8 cellular contexts compared by ENCODE assay signal in the genomic region with DNA sequence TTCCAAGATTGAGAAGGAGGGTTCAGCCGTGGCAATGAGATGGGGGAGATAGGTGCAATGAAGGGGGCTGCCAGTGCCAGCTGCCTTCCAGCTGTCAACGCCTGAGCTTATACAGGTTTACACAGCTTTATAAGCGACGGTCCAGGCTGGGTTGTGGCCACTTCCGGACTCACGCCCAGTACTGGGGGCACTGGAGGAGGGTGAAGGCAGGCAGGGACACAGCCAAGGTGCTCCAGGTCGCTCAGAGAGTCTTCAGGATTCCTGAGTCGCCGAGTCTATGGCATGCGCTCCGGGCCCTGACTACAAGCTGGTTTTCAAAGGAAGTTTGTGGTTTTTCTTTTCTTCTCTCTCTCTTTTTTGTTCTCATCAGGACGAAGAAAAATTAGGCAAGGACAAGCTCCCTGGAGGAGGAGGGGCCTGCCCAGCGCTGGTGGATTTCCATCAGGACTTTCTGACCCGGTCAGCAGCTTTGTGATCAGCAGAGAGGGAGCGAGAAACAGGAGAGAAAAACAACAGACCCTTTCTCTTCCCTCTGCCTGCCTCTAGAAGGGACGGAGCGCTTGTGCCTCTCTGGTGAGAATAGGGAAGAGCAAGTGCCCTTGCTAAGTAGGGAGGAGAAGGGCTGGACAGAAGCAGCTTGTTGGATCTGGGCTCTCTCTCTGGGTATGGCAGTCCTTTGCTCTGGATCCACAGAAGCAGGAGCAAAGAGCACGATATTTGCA. TPM values are rescaled to one million over a fixed set of nuclear protein-coding genes. Genes with fewer than 3 reads are reported as not detected.
DNase-seq lines count a peak whose midpoint lies in the region; ATAC-seq and TF ChIP-seq lines count a peak whose summit lies in the region.

A gene with protein sequence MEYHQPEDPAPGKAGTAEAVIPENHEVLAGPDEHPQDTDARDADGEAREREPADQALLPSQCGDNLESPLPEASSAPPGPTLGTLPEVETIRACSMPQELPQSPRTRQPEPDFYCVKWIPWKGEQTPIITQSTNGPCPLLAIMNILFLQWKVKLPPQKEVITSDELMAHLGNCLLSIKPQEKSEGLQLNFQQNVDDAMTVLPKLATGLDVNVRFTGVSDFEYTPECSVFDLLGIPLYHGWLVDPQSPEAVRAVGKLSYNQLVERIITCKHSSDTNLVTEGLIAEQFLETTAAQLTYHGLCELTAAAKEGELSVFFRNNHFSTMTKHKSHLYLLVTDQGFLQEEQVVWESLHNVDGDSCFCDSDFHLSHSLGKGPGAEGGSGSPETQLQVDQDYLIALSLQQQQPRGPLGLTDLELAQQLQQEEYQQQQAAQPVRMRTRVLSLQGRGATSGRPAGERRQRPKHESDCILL (minus strand): TSS at position 572 of the 722 bp plus-strand sequence. CDS start 4,285 bp downstream, outside the sequence.

- H3K9ac ChIP-seq in SK-N-MC (ENCODE audit: insufficient read length) = peak within 1 kb of the TSS; percentile 85

- CTCF ChIA-PET in MCF 10A (lab: Yijun Ruan, JAX) = interaction anchor here (0.6 to 3.7 kb wide), 40 partner anchors 11 to 751 kb away, joined by 3 to 113 read pairs (median 4); a partner anchor contains a TSS

- H3K27me3 Mint-ChIP-seq in MCF 10A (ENCODE audit: insufficient read depth, unreplicated experiment) = no peaks in the 10 kb centered on the region

- 0 out of 2 replicates have a peak, but pooled peaks cover 4% of the 10 kb centered on the region for H3K36me3 ChIP-seq in SK-N-MC (ENCODE audit: insufficient read depth, low read length)

- H3K4me3 ChIP-seq in NB4 (ENCODE audit: low read depth, low read length) = peak within 1 kb of the TSS; percentile 68
- H3K4me3 ChIP-seq in SK-N-MC = peak within 1 kb of the TSS; percentile 94

- POLR2A ChIA-PET in MCF 10A (lab: Yijun Ruan, JAX) = interaction anchor here (0.6 to 3.7 kb wide), 62 partner anchors 10 to 1119 kb away, joined by 3 to 61 read pairs (median 4); a partner anchor contains a TSS

- H3K9me3 Mint-ChIP-seq in MCF 10A (ENCODE audit: unreplicated experiment) = no peaks in the 10 kb centered on the region

- peak; percentile 47 for ATAC-seq in GM18511 (IDR thresholded peaks at IDR 0.05; ENCODE audit: unreplicated experiment)
- no peak for ATAC-seq in HG02623 (IDR thresholded peaks at IDR 0.05; ENCODE audit: unreplicated experiment)

- H3K27ac Mint-ChIP-seq in MCF 10A (ENCODE audit: low read depth, unreplicated experiment) = peak within 1 kb of the TSS; percentile 99

- intact Hi-C loops in MCF 10A (cut with micrococcal nuclease) = loop anchor here (1.0 to 5.0 kb wide), 3 partner anchors 27 to 444 kb away; a partner anchor contains a TSS

- peaks cover 43% of the 10 kb centered on the region for H3K4me1 Mint-ChIP-seq in MCF 10A (ENCODE audit: insufficient read depth, unreplicated experiment)

- H3K4me3 Mint-ChIP-seq in MCF 10A (ENCODE audit: unreplicated experiment) = peak within 1 kb of the TSS; percentile 94

- no peaks in the 10 kb centered on the region for H3K9me3 ChIP-seq in SK-N-MC (ENCODE audit: low read depth, low read length)

- H3K27ac ChIP-seq in SK-N-MC = peak within 1 kb of the TSS; percentile 84

- H3K36me3 Mint-ChIP-seq in MCF 10A (ENCODE audit: insufficient read depth, unreplicated experiment) = peaks cover 15% of the 10 kb centered on the region

- TSS peak; percentile 21 for BruUV-seq in MCF 10A (replicated peaks; lab: Mats Ljungman, UMichigan)

- peak; percentile 18 for TF ChIP-seq POLR2A in NB4 (IDR thresholded peaks at IDR 0.05; ENCODE audit: extremely low read depth, insufficient read length)

- TF ChIP-seq CTCF in NB4 (IDR thresholded peaks at IDR 0.05; ENCODE audit: low read depth, low read length) = peak; percentile 45
- peak; percentile 35 for TF ChIP-seq CTCF in MCF 10A (IDR thresholded peaks at IDR 0.05; ENCODE audit: unreplicated experiment)

- DNase-seq in AML-193 (lab: John Stamatoyannopoulos, UW) = peak; percentile 74 to 83
- peak; percentile 84 for DNase-seq in NB4 (ENCODE audit: low read depth)
- DNase-seq in SK-N-MC (ENCODE audit: low read depth, low spot score) = no peak
- DNase-seq in MCF 10A (ENCODE audit: unreplicated experiment) = peak; percentile 91
- peak; percentile 68 for DNase-seq in iPS DF 19.7 (ENCODE audit: low read depth, low spot score)
- peak; percentile 71 for DNase-seq in pulmonary artery endothelial cell (ENCODE audit: low read depth, low spot score)

RNA-seq across cellular contexts. Expression of the gene that starts here (rescaled TPM):
- total RNA-seq in MCF 10A (2022) (8.9 and 10.4 TPM in 2 replicates), pulmonary artery endothelial cell (8.9 and 12.0 TPM in 2 replicates)
